8 cellular contexts compared by ENCODE assay signal in the genomic region with DNA sequence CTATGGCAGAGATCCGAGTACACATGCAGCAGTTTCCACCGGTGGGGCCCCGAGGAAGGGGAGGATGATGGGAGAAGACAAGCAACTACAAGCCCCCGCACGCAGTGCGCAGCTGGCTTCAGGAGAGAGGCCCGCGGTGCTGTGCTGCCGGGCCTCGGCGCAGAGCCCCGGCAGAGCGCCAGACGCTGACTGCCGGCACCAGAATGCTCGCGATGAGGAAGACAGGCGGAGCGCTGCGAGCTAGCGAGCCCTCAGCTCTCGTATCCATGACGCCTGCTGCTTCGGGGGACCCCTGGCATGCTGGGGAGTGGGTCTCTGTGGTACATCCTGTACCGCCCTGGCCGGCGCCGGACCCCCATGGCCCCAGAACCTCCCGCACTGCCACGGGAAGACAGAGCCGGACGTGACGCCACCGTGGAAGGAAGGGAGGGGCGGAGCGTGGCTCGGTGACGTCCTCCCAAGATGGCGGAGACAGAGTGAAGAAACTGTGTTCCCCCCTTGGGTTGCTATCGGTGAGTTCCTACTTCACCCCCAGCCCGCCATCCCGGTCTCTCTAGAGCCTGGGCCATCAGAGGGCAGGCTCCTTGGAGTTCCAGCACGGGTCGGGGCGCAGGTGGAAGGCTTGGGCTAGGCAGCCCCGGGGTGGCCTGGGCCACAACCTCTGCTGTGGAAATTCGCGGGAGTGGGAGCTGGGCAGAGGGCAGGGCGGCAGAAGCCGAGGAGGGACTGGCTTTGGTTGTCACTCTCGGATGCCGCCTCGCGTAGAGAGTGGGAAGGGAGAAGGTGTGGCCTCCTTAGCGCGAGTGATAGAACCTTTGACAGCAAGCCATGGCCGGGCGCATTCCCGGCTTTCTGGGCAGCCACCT. TPM values are rescaled to one million over a fixed set of nuclear protein-coding genes. Genes with fewer than 3 reads are reported as not detected.
A peak's percentile ranks its signal among the peaks of the same experiment; 100 is the strongest.
DNase-seq lines count a peak whose midpoint lies in the region; TF ChIP-seq lines count a peak whose summit lies in the region.

A gene (plus strand): TSS at position 446 of the 866 bp plus-strand sequence. CDS start 900 bp downstream, outside the sequence.

- peaks cover 7% of the 10 kb centered on the region for H3K36me3 Mint-ChIP-seq in neural crest cell (ENCODE audit: low read depth)

- peaks cover 21% of the 10 kb centered on the region for H3K27me3 Mint-ChIP-seq in neural crest cell (ENCODE audit: low read depth)

- TF ChIP-seq CTCF in foreskin fibroblast (IDR thresholded peaks at IDR 0.05; ENCODE audit: low read depth, low read length) (no peak), neural crest cell (conservative IDR thresholded peaks at IDR 0.05) (no peak)

- H3K4me1 Mint-ChIP-seq in neural crest cell: peaks cover 46% of the 10 kb centered on the region

- peaks cover 5% of the 10 kb centered on the region for H3K9me3 Mint-ChIP-seq in neural crest cell

- DNase-seq in ELF-1 (ENCODE audit: low read depth, low spot score) (peak; percentile 93), GOT3 (lab: John Stamatoyannopoulos, UW) (peak; percentile 93), LoVo (ENCODE audit: low spot score) (peak; percentile 89), SHP77 (lab: John Stamatoyannopoulos, UW) (peak; percentile 76 to 85), foreskin fibroblast (peak; percentile 81 to 95), neural crest cell (ENCODE audit: low read depth, low spot score) (peak; percentile 79), stromal cell of bone marrow (ENCODE audit: low read depth) (peak; percentile 76)
- peak; percentile 97 for DNase-seq in activated effector memory CD4-positive, alpha-beta T cell treated with anti-CD3 and anti-CD28 coated beads, Interleukin-2, amount 50 U/mL, for 16 hours

- peak within 1 kb of the TSS; percentile 99 for H3K27ac Mint-ChIP-seq in neural crest cell (ENCODE audit: unreplicated experiment)

- H3K4me3 ChIP-seq in foreskin fibroblast (ENCODE audit: low read depth in 1 of 2, low read length in 2 of 2): peak within 1 kb of the TSS; percentile 72 to 89

- H3K4me3 Mint-ChIP-seq in neural crest cell: peak within 1 kb of the TSS; percentile 100

RNA-seq across cellular contexts. Expression of the gene that starts here (rescaled TPM):
- 15.0 and 15.7 TPM in 2 replicates for total RNA-seq in neural crest cell

Comparison
In these comparisons a context has a peak if more than half of its experiments do, and no peak if none do; other contexts are left out.
1. Peak in every context shown above with its lines: DNase-seq and H3K4me3 ChIP-seq.